Comparison of ENCODE assay signal across 2 cellular contexts in the genomic region with DNA sequence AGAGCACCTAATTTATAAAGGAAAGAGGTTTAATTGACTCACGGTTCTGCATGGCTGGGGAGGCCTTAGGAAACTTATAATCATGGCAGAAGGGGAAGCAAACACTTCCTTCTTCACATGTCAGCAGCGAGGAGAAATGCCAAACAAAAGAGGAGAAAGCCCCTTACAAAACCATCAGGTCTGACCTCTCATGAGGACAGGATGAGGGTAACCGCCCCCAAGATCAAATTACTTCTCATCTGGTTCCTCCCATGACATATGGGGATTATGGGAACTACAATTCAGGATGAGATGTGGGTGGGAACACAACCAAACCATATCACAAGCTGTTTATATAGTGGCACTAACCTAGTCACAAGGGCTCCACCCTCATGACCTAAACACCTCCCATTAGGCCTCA.
TF ChIP-seq lines count a peak whose summit lies in the region.

No MANE protein-coding gene starts in this region.

TF ChIP-seq in HEK293, 187 proteins besides CTCF, POLR2A, EP300 and RAD21 (continued from another document):
- TF ChIP-seq, protein P1, sequence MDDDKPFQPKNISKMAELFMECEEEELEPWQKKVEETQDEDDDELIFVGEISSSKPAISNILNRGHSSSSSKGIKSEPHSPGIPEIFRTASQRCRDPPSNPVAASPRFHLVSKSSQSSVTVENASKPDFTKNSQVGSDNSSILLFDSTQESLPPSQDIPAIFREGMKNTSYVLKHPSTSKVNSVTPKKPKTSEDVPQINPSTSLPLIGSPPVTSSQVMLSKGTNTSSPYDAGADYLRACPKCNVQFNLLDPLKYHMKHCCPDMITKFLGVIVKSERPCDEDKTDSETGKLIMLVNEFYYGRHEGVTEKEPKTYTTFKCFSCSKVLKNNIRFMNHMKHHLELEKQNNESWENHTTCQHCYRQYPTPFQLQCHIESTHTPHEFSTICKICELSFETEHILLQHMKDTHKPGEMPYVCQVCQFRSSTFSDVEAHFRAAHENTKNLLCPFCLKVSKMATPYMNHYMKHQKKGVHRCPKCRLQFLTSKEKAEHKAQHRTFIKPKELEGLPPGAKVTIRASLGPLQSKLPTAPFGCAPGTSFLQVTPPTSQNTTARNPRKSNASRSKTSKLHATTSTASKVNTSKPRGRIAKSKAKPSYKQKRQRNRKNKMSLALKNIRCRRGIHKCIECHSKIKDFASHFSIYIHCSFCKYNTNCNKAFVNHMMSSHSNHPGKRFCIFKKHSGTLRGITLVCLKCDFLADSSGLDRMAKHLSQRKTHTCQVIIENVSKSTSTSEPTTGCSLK (tag by site-specific recombination; IDR thresholded peaks at IDR 0.05): no peak

TF ChIP-seq in K562, 482 proteins besides CTCF, POLR2A, EP300 and RAD21 (continued from another document):
- TF ChIP-seq ZNF766 (CRISPR knock-in tag; conservative IDR thresholded peaks at IDR 0.05): peak; percentile 39; the same call in 1 of the 2 replicates
- no peak for TF ChIP-seq MEF2D (tag; conservative IDR thresholded peaks at IDR 0.05; ENCODE audit: low read depth)
- no peak for TF ChIP-seq HCFC1 (IDR thresholded peaks at IDR 0.05; ENCODE audit: low read depth, low read length)
- no peak for TF ChIP-seq RBM39 (optimal IDR thresholded peaks at IDR 0.05; ENCODE audit: low read depth, low read length)
- no peak for TF ChIP-seq ZBTB5 (IDR thresholded peaks at IDR 0.05)
- TF ChIP-seq, protein P2, sequence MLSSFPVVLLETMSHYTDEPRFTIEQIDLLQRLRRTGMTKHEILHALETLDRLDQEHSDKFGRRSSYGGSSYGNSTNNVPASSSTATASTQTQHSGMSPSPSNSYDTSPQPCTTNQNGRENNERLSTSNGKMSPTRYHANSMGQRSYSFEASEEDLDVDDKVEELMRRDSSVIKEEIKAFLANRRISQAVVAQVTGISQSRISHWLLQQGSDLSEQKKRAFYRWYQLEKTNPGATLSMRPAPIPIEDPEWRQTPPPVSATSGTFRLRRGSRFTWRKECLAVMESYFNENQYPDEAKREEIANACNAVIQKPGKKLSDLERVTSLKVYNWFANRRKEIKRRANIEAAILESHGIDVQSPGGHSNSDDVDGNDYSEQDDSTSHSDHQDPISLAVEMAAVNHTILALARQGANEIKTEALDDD (IDR thresholded peaks at IDR 0.05): peak; percentile 59; the same call in 1 of the 2 replicates
